34 cellular contexts compared by ENCODE assay signal in genomic region chr9:75871624-75872023, GRCh38. TPM values are rescaled to one million over a fixed set of nuclear protein-coding genes. Genes with fewer than 3 reads are reported as not detected.
"Had no signal": no experiment of that assay in that cellular context is flagged by ENCODE, and none has a peak within 500 bp of the region (broad histone marks: within the 10 kb centered on the region; RNA-seq: fewer than 3 reads in every experiment).

No MANE protein-coding gene starts in this region.

- H3K4me1 ChIP-seq: adrenal gland, breast epithelium had no signal

- H3K27me3 ChIP-seq: adrenal gland, body of pancreas, brain microvascular endothelial cell, breast epithelium had no signal

- H3K4me3 ChIP-seq: adrenal gland, body of pancreas, breast epithelium had no signal

- FAIRE-seq: astrocyte, TTC549 had no signal

- H3K27ac ChIP-seq: adrenal gland, body of pancreas, brain microvascular endothelial cell, breast epithelium, VCaP had no signal

- H3K36me3 ChIP-seq: adrenal gland, brain microvascular endothelial cell, breast epithelium had no signal

- ATAC-seq: activated CD8-positive, alpha-beta T cell treated with anti-CD3 and anti-CD28 coated beads for 36 hours; activated naive CD4-positive, alpha-beta T cell treated with anti-CD3 and anti-CD28 coated beads, Interleukin-2, amount 50 U/mL, for 72 hours; activated T-cell treated with anti-CD3 and anti-CD28 coated beads, Interleukin-2, amount 50 U/mL, for 4 hours; activated T-cell treated with anti-CD3 and anti-CD28 coated beads, Interleukin-2, amount 50 U/mL, for 72 hours; activated T-helper 17 cell treated with anti-CD3 and anti-CD28 coated beads, Interleukin-2, amount 50 U/mL, for 72 hours; body of pancreas had no signal

- H3K9me3 ChIP-seq: adrenal gland, body of pancreas, breast epithelium had no signal

- DNase-seq: activated B cell treated with CpG ODN at 0.5 μM for 24 hours; activated CD4-positive, alpha-beta memory T cell treated with anti-CD3 and anti-CD28 coated beads for 36 hours; activated CD4-positive, alpha-beta T cell treated with anti-CD3 and anti-CD28 coated beads for 4 hours; activated CD4-positive, alpha-beta T cell treated with anti-CD3 and anti-CD28 coated beads, Interleukin-2, amount 10 ng/mL, durations not matched to agents 24 days and 14 days; activated CD4-positive, alpha-beta T cell treated with anti-CD3 and anti-CD28 coated beads, Interleukin-2, amount 50 U/mL, for 1 hour; activated CD4-positive, alpha-beta T cell treated with anti-CD3 and anti-CD28 coated beads, Interleukin-2, amount 50 U/mL, for 4 hours; activated CD4-positive, CD25-positive, alpha-beta regulatory T cell treated with anti-CD3 and anti-CD28 coated beads, Interleukin-2, amount 50 U/mL, for 72 hours; activated CD8-positive, alpha-beta memory T cell treated with anti-CD3 and anti-CD28 coated beads, Interleukin-2, amount 50 U/mL, for 4 hours; activated CD8-positive, alpha-beta T cell treated with anti-CD3 and anti-CD28 coated beads for 36 hours; activated effector memory CD4-positive, alpha-beta T cell treated with anti-CD3 and anti-CD28 coated beads, Interleukin-2, amount 50 U/mL, for 16 hours; activated gamma-delta T cell treated with Interleukin-2 at 50 U/mL for 16 hours; activated naive CD4-positive, alpha-beta T cell; activated naive CD4-positive, alpha-beta T cell treated with anti-CD3 and anti-CD28 coated beads for 36 hours; activated naive CD4-positive, alpha-beta T cell treated with anti-CD3 and anti-CD28 coated beads, Interleukin-2, amount 50 U/mL, for 16 hours; activated naive CD8-positive, alpha-beta T cell treated with anti-CD3 and anti-CD28 coated beads for 36 hours; activated T-cell treated with anti-CD3 and anti-CD28 coated beads for 4 hours; activated T-cell treated with anti-CD3 and anti-CD28 coated beads, Interleukin-2, amount 50 U/mL, for 1 hour; activated T-cell treated with anti-CD3 and anti-CD28 coated beads, Interleukin-2, amount 50 U/mL, for 4 hours; activated T-cell treated with anti-CD3 and anti-CD28 coated beads, Interleukin-2, amount 50 U/mL, for 72 hours; adrenal gland; amniotic stem cell; aorta; body of pancreas; brain microvascular endothelial cell; central memory CD4-positive, alpha-beta T cell; T-helper 1 cell; T-helper 2 cell; T-helper 9 cell had no signal

RNA-seq across cellular contexts. Expression of gene PCSK5, which starts 18.8 kb away (rescaled TPM):
- total RNA-seq: activated B cell treated with CpG ODN at 0.5 μM for 24 hours had no signal
